ENCODE assay signal across 1 cellular context in genomic region chr2:216108967-216109921, GRCh38.
TF ChIP-seq lines count a peak whose summit lies in the region.

XRCC5 (plus strand) TSS chr2:216109348; CDS start chr2:216109437, 89 bp downstream.

TF ChIP-seq in K562, 482 proteins besides CTCF, POLR2A, EP300 and RAD21 (continued from another document and continues in another):
- TF ChIP-seq ZHX1 (conservative IDR thresholded peaks at IDR 0.05; ENCODE audit: low read length) (no peak), CBX3 (IDR thresholded peaks at IDR 0.05; ENCODE audit: borderline replicate concordance in 1 of 2, low read length in 2 of 2) (0 out of 3 replicates have a peak, but pooled peaks of 1 of the 2 experiments have one; percentile 16), VEZF1 (CRISPR knock-in tag; IDR thresholded peaks at IDR 0.05) (no peak), ZNF12 (CRISPR knock-in tag; IDR thresholded peaks at IDR 0.05) (0 out of 2 replicates have a peak, but pooled peaks have one; percentile 26), FIP1L1 (IDR thresholded peaks at IDR 0.05; ENCODE audit: low read depth, low read length, poor library complexity, severe bottlenecking) (peak; percentile 41), GABPB2 (CRISPR knock-in tag; conservative IDR thresholded peaks at IDR 0.05) (no peak), PHF8 (IDR thresholded peaks at IDR 0.05; ENCODE audit: borderline replicate concordance, low read length) (peak; percentile 87; the same call in 1 of the 2 replicates), ETV1 (tag; conservative IDR thresholded peaks at IDR 0.05; ENCODE audit: low read depth) (peak; percentile 96), E2F6 (IDR thresholded peaks at IDR 0.05; ENCODE audit: borderline replicate concordance in 1 of 2, extremely low read depth in 1 of 2, insufficient read depth in 1 of 2, insufficient read length in 1 of 2, low read depth in 1 of 2, low read length in 1 of 2, poor library complexity in 1 of 2, severe bottlenecking in 1 of 2) (peak; percentile 87 to 97), ZNF212 (CRISPR knock-in tag; IDR thresholded peaks at IDR 0.05) (no peak), CXXC5 (CRISPR knock-in tag; IDR thresholded peaks at IDR 0.05) (peak; percentile 67), KLF13 (tag; IDR thresholded peaks at IDR 0.05; ENCODE audit: borderline replicate concordance, low read depth) (no peak), GABPB1 (CRISPR knock-in tag; IDR thresholded peaks at IDR 0.05) (peak; percentile 87), CC2D1A (IDR thresholded peaks at IDR 0.05) (no peak), ZNF316 (IDR thresholded peaks at IDR 0.05) (no peak), TCF7 (IDR thresholded peaks at IDR 0.05; ENCODE audit: borderline replicate concordance) (no peak), ELF2 (CRISPR knock-in tag; IDR thresholded peaks at IDR 0.05) (peak; percentile 44; the same call in 1 of the 2 replicates), POLR2G (IDR thresholded peaks at IDR 0.05; ENCODE audit: low read depth, low read length) (peak; percentile 88), MBD2 (IDR thresholded peaks at IDR 0.05; ENCODE audit: borderline replicate concordance, low read depth) (no peak), JUND (IDR thresholded peaks at IDR 0.05; ENCODE audit: borderline replicate concordance, low read depth, low read length) (peak; percentile 28; the same call in 1 of the 2 replicates), JUND (tag; IDR thresholded peaks at IDR 0.05; ENCODE audit: borderline replicate concordance, low read depth, low read length) (no peak), REST (CRISPR knock-in tag; IDR thresholded peaks at IDR 0.05; ENCODE audit: low read depth) (no peak), HES1 (IDR thresholded peaks at IDR 0.05; ENCODE audit: low read depth) (no peak), ZKSCAN8 (CRISPR knock-in tag; IDR thresholded peaks at IDR 0.05) (no peak), ZFX (CRISPR knock-in tag; IDR thresholded peaks at IDR 0.05) (peak; percentile 98), POLR3A (IDR thresholded peaks at IDR 0.05; ENCODE audit: borderline replicate concordance, extremely low read depth, insufficient read depth, insufficient read length) (no peak), SUPT5H (IDR thresholded peaks at IDR 0.05) (peak; percentile 90), MAZ (CRISPR knock-in tag; conservative IDR thresholded peaks at IDR 0.05 in 1 of 2, IDR thresholded peaks at IDR 0.05 in 1 of 2) (peak in 1 of 2 experiments; percentile 20; a peak in 1 of 4 replicates), ZNF324 (CRISPR knock-in tag; IDR thresholded peaks at IDR 0.05) (no peak), CCNT2 (IDR thresholded peaks at IDR 0.05; ENCODE audit: borderline replicate concordance, extremely low read depth, insufficient read length, low read depth, low read length) (no peak), NRF1 (conservative IDR thresholded peaks at IDR 0.05 in 1 of 2, IDR thresholded peaks at IDR 0.05 in 1 of 2) (peak; percentile 99), NR2C1 (IDR thresholded peaks at IDR 0.05) (no peak), NR2C1 (tag; IDR thresholded peaks at IDR 0.05) (no peak), NCOA1 (IDR thresholded peaks at IDR 0.05; ENCODE audit: low read depth) (peak; percentile 55; the same call in 1 of the 2 replicates), PML (IDR thresholded peaks at IDR 0.05; ENCODE audit: low read length) (peak; percentile 69; the same call in 1 of the 2 replicates), SMARCB1 (IDR thresholded peaks at IDR 0.05; ENCODE audit: insufficient read length, low read depth) (no peak), HCFC1 (IDR thresholded peaks at IDR 0.05; ENCODE audit: low read depth, low read length) (peak; percentile 59), SAFB2 (IDR thresholded peaks at IDR 0.05; ENCODE audit: borderline replicate concordance, low read depth, low read length, severe bottlenecking) (no peak), PYGO2 (tag; IDR thresholded peaks at IDR 0.05) (no peak), SIN3A (IDR thresholded peaks at IDR 0.05; ENCODE audit: borderline replicate concordance in 2 of 2, control insufficient read depth in 1 of 2, low read depth in 2 of 2, low read length in 2 of 2) (peak in 1 of 2 experiments; percentile 29; a peak in 2 of 4 replicates), ETV6 (IDR thresholded peaks at IDR 0.05; ENCODE audit: borderline replicate concordance in 1 of 2, low read depth in 2 of 2, low read length in 1 of 2) (peak; percentile 99), ETV6 (CRISPR knock-in tag; IDR thresholded peaks at IDR 0.05; ENCODE audit: borderline replicate concordance) (peak; percentile 77; the same call in 1 of the 2 replicates), HNRNPL (IDR thresholded peaks at IDR 0.05; ENCODE audit: low read depth, low read length) (no peak)
- TF ChIP-seq, protein P1, sequence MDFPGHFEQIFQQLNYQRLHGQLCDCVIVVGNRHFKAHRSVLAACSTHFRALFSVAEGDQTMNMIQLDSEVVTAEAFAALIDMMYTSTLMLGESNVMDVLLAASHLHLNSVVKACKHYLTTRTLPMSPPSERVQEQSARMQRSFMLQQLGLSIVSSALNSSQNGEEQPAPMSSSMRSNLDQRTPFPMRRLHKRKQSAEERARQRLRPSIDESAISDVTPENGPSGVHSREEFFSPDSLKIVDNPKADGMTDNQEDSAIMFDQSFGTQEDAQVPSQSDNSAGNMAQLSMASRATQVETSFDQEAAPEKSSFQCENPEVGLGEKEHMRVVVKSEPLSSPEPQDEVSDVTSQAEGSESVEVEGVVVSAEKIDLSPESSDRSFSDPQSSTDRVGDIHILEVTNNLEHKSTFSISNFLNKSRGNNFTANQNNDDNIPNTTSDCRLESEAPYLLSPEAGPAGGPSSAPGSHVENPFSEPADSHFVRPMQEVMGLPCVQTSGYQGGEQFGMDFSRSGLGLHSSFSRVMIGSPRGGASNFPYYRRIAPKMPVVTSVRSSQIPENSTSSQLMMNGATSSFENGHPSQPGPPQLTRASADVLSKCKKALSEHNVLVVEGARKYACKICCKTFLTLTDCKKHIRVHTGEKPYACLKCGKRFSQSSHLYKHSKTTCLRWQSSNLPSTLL (IDR thresholded peaks at IDR 0.05): no peak
- TF ChIP-seq, protein P2, sequence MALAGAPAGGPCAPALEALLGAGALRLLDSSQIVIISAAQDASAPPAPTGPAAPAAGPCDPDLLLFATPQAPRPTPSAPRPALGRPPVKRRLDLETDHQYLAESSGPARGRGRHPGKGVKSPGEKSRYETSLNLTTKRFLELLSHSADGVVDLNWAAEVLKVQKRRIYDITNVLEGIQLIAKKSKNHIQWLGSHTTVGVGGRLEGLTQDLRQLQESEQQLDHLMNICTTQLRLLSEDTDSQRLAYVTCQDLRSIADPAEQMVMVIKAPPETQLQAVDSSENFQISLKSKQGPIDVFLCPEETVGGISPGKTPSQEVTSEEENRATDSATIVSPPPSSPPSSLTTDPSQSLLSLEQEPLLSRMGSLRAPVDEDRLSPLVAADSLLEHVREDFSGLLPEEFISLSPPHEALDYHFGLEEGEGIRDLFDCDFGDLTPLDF (CRISPR knock-in tag; IDR thresholded peaks at IDR 0.05): peak; percentile 94
- TF ChIP-seq, protein P3, sequence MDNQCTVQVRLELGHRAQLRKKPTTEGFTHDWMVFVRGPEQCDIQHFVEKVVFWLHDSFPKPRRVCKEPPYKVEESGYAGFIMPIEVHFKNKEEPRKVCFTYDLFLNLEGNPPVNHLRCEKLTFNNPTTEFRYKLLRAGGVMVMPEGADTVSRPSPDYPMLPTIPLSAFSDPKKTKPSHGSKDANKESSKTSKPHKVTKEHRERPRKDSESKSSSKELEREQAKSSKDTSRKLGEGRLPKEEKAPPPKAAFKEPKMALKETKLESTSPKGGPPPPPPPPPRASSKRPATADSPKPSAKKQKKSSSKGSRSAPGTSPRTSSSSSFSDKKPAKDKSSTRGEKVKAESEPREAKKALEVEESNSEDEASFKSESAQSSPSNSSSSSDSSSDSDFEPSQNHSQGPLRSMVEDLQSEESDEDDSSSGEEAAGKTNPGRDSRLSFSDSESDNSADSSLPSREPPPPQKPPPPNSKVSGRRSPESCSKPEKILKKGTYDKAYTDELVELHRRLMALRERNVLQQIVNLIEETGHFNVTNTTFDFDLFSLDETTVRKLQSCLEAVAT (IDR thresholded peaks at IDR 0.05): no peak
- TF ChIP-seq, protein P4, sequence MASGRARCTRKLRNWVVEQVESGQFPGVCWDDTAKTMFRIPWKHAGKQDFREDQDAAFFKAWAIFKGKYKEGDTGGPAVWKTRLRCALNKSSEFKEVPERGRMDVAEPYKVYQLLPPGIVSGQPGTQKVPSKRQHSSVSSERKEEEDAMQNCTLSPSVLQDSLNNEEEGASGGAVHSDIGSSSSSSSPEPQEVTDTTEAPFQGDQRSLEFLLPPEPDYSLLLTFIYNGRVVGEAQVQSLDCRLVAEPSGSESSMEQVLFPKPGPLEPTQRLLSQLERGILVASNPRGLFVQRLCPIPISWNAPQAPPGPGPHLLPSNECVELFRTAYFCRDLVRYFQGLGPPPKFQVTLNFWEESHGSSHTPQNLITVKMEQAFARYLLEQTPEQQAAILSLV (tag; IDR thresholded peaks at IDR 0.05): no peak
- TF ChIP-seq, protein P5, sequence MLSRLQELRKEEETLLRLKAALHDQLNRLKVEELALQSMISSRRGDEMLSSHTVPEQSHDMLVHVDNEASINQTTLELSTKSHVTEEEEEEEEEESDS (CRISPR knock-in tag; IDR thresholded peaks at IDR 0.05): no peak
- TF ChIP-seq, protein P6, sequence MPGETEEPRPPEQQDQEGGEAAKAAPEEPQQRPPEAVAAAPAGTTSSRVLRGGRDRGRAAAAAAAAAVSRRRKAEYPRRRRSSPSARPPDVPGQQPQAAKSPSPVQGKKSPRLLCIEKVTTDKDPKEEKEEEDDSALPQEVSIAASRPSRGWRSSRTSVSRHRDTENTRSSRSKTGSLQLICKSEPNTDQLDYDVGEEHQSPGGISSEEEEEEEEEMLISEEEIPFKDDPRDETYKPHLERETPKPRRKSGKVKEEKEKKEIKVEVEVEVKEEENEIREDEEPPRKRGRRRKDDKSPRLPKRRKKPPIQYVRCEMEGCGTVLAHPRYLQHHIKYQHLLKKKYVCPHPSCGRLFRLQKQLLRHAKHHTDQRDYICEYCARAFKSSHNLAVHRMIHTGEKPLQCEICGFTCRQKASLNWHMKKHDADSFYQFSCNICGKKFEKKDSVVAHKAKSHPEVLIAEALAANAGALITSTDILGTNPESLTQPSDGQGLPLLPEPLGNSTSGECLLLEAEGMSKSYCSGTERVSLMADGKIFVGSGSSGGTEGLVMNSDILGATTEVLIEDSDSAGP (CRISPR knock-in tag; IDR thresholded peaks at IDR 0.05): no peak
